8 cellular contexts compared by ENCODE assay signal in genomic region chr3:30154853-30155252, GRCh38.
"Had no signal": no experiment of that assay in that cellular context is flagged by ENCODE, and none has a peak within 500 bp of the region (broad histone marks: within the 10 kb centered on the region; RNA-seq: fewer than 3 reads in every experiment).

No MANE protein-coding gene starts in this region.

- ATAC-seq: GM23338, HCT116 had no signal

- H2AFZ ChIP-seq: GM23248, GM23338 had no signal

- H3K27ac ChIP-seq: GM23248 had no signal

- H3K4me3 Mint-ChIP-seq: GM23338, HFFc6 had no signal

- H3K4me1 ChIP-seq: HAP-1 had no signal

- H3K4me1 Mint-ChIP-seq: GM23338 had no signal

- H3K9ac ChIP-seq: GM23248 had no signal

- H3K4me2 ChIP-seq: GM23338 had no signal

- H3K27ac Mint-ChIP-seq: GM23338, HFFc6 had no signal

- H3K36me3 ChIP-seq: HAP-1 had no signal

- H3K9me3 ChIP-seq: HAP-1 had no signal

- H3K4me3 ChIP-seq: GM23248, GM23338, HAP-1 had no signal

- DNase-seq: GM23248, GOT3, H7, HCEC 1CT, HFFc6 had no signal
